Comparison of ENCODE assay signal across 2 cellular contexts in genomic region chr14:93173943-93174395, GRCh38.
A peak's percentile ranks its signal among the peaks of the same experiment; 100 is the strongest.
TF ChIP-seq lines count a peak whose summit lies in the region.

No MANE protein-coding gene starts in this region.

TF ChIP-seq in HEK293, 187 proteins besides CTCF, POLR2A, EP300 and RAD21:
- peak; percentile 60 for TF ChIP-seq ZBTB17 (tag by site-specific recombination; IDR thresholded peaks at IDR 0.05)
- TF ChIP-seq EGR2 (tag by site-specific recombination; IDR thresholded peaks at IDR 0.05; ENCODE audit: low read depth) = peak; percentile 52; the same call in 1 of the 2 replicates
- peak; percentile 43; the same call in 1 of the 2 replicates for TF ChIP-seq PRDM1 (tag by site-specific recombination; IDR thresholded peaks at IDR 0.05)
- no peak for TF ChIP-seq ZNF670 (tag by site-specific recombination; IDR thresholded peaks at IDR 0.05; ENCODE audit: low read depth)
- peak; percentile 68 for TF ChIP-seq ZFHX2 (tag by site-specific recombination; conservative IDR thresholded peaks at IDR 0.05)
- 0 out of 2 replicates have a peak, but pooled peaks have one; percentile 17 for TF ChIP-seq ZNF335 (tag by site-specific recombination; conservative IDR thresholded peaks at IDR 0.05)
- no peak for TF ChIP-seq PRDM2 (tag by site-specific recombination; IDR thresholded peaks at IDR 0.05; ENCODE audit: borderline replicate concordance)
- peak; percentile 39; the same call in 1 of the 2 replicates for TF ChIP-seq SP3 (tag by site-specific recombination; IDR thresholded peaks at IDR 0.05)

TF ChIP-seq in GM12878, 131 proteins besides CTCF, POLR2A, EP300 and RAD21:
- TF ChIP-seq RAD51 (IDR thresholded peaks at IDR 0.05) = peak; percentile 82
- peak; percentile 96 for TF ChIP-seq RFX5 (IDR thresholded peaks at IDR 0.05; ENCODE audit: low read depth, low read length)
- TF ChIP-seq BHLHE40 (IDR thresholded peaks at IDR 0.05; ENCODE audit: borderline replicate concordance in 1 of 2, low read depth in 2 of 2, low read length in 1 of 2) = peak in 1 of 2 experiments; percentile 14; a peak in 1 of 4 replicates
- TF ChIP-seq ZBED1 (IDR thresholded peaks at IDR 0.05; ENCODE audit: borderline replicate concordance) = no peak
